In the genomic region with DNA sequence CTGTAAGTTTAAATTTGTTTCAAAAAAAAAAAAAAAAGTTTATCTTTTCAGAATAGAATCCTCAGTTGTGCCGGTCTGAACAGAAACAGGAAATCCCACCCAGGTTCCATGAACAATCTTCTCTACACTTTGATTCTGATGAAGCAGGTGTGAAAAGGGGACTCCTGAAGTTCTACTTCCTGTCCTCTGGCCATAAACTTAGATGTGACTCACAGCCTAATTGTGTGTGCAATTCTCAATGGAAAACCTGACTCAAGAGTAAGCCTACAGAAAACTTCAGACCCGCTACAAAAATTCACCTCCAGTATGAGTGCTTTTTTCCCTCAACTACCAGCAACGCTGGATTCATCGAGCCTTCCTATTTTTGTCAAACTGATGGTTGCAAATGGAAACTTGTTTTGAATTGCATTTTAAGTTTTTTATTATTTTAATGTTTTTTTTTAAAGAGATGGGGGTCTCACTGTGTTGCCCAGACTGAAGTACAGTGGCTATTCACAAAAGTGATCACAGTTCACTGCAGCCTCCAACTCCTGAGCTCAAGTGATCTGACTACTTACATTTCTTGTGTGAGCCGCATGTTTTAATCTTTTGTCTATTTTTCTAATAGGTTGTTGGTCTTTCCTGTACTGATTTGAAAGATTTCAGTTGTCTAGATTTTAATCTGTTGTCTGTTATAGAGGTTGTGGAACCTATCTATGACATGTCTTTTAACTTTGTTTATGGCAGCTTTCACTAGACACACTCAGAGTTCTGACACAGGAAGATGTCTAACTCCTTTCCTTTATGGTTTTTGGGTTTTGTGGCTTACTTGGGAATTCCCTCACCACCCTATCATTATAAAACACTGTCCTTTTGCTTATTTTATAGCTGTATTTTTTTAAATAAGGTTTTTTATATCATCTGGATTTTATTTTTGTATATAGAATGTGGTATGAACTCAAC, we compare ENCODE assay signal across 9 cellular contexts. TPM values are rescaled to one million over a fixed set of nuclear protein-coding genes. Genes with fewer than 3 reads are reported as not detected.
A peak's percentile ranks its signal among the peaks of the same experiment; 100 is the strongest.
DNase-seq lines count a peak whose midpoint lies in the region; ATAC-seq, FAIRE-seq and TF ChIP-seq lines count a peak whose summit lies in the region.
"Had no signal": no experiment of that assay in that cellular context is flagged by ENCODE, and none has a peak within 500 bp of the region (broad histone marks: within the 10 kb centered on the region; RNA-seq: fewer than 3 reads in every experiment).

No MANE protein-coding gene starts in this region.

- in situ Hi-C loops in astrocyte of the spinal cord (cut with HindIII; ENCODE audit: low sequenced_read_pairs), result no loop called here

- H3K27ac ChIP-seq in OCI-LY7 (ENCODE audit: low read depth, low read length, poor library complexity, severe bottlenecking) (no peak overlapping the region), small intestine (ENCODE audit: low read depth in 1 of 2, low read length in 1 of 2) (no peak overlapping the region), gastroesophageal sphincter (no peak overlapping the region)

- POLR2A ChIA-PET in OCI-LY7 (lab: Charles Lee), result interaction anchor here (0.6 to 1.4 kb wide), 3 partner anchors 10 to 17 kb away, joined by 3 to 5 read pairs (median 3); no protein-coding TSS in a partner anchor

- no peaks in the 10 kb centered on the region for H4K20me1 ChIP-seq in OCI-LY7 (ENCODE audit: insufficient read depth, low read length)

- no peaks in the 10 kb centered on the region for H3K9me2 ChIP-seq in OCI-LY7 (ENCODE audit: insufficient read depth, low read length)

- peaks cover 18% of the 10 kb centered on the region for H3K4me1 Mint-ChIP-seq in activated CD8-positive, alpha-beta memory T cell treated with anti-CD3 and anti-CD28 coated beads, Interleukin-2, amount 10 ng/mL, durations not matched to agents 7 days and 5 days

- no peaks in the 10 kb centered on the region for H3K79me2 ChIP-seq in OCI-LY7 (ENCODE audit: insufficient read depth, low read depth, low read length)

- peak; percentile 81 for ATAC-seq in activated CD8-positive, alpha-beta memory T cell treated with anti-CD3 and anti-CD28 coated beads, Interleukin-2, amount 10 ng/mL, durations not matched to agents 7 days and 5 days
- no peak for ATAC-seq in gastroesophageal sphincter

- no peak for TF ChIP-seq CTCF in OCI-LY7 (conservative IDR thresholded peaks at IDR 0.05; ENCODE audit: low read length)
- TF ChIP-seq CTCF in astrocyte of the spinal cord (IDR thresholded peaks at IDR 0.05; ENCODE audit: low read depth, low read length), result no peak
- no peak for TF ChIP-seq CTCF in gastroesophageal sphincter (IDR thresholded peaks at IDR 0.05)

- H3K9me3 Mint-ChIP-seq in activated CD8-positive, alpha-beta memory T cell treated with anti-CD3 and anti-CD28 coated beads, Interleukin-2, amount 10 ng/mL, durations not matched to agents 7 days and 5 days (ENCODE audit: low read depth), result no peaks in the 10 kb centered on the region

- H2AFZ ChIP-seq in OCI-LY7 (ENCODE audit: low read length), result no peak overlapping the region

- WGBS in small intestine, 3 donors, result 71 to 88% (median 75%) methylated on average over 5 of the region's 5 CpGs
- 80 to 95% methylated on average over 4 to 5 of the region's 5 CpGs for WGBS in gastroesophageal sphincter (ENCODE audit: low coverage in 1 of 2), 2 donors

- H3K36me3 ChIP-seq in OCI-LY7 (ENCODE audit: insufficient read depth, low read length) (peaks cover 16% of the 10 kb centered on the region), small intestine (ENCODE audit: control insufficient read depth in 2 of 2, insufficient read depth in 2 of 2, low read length in 2 of 2) (peaks cover 3 to 9% of the 10 kb centered on the region in 2 donors), gastroesophageal sphincter (peaks cover 7 to 93% of the 10 kb centered on the region in 2 donors)

- TF ChIP-seq POLR2A in gastroesophageal sphincter (IDR thresholded peaks at IDR 0.05), result no peak

- CTCF ChIA-PET in activated CD8-positive, alpha-beta memory T cell treated with anti-CD3 and anti-CD28 coated beads, Interleukin-2, amount 10 ng/mL, durations not matched to agents 7 days and 5 days (lab: Charles Lee), result interaction anchor here (0.8 to 1.9 kb wide), 6 partner anchors 11 to 103 kb away, joined by 3 to 10 read pairs (median 4); partner anchors contain the start of gene FBXO34
- CTCF ChIA-PET in OCI-LY7 (lab: Charles Lee; ENCODE audit: unreplicated experiment), result no interaction called here

- H3K27me3 Mint-ChIP-seq in activated CD8-positive, alpha-beta memory T cell treated with anti-CD3 and anti-CD28 coated beads, Interleukin-2, amount 10 ng/mL, durations not matched to agents 7 days and 5 days, result no peaks in the 10 kb centered on the region

- no peak for FAIRE-seq in small intestine (lab: Jason Lieb, UNC)

- no peak for TF ChIP-seq EP300 in gastroesophageal sphincter (IDR thresholded peaks at IDR 0.05)

- intact Hi-C loops in OCI-LY7 (cut with micrococcal nuclease; ENCODE audit: unreplicated experiment), result no loop called here

- BruUV-seq in OCI-LY7 (replicated peaks; lab: Mats Ljungman, UMichigan), result no TSS peak

- H3K4me2 ChIP-seq in OCI-LY7 (ENCODE audit: low read length), result no peak overlapping the region

- no peak overlapping the region for H3K4me3 ChIP-seq in OCI-LY7 (ENCODE audit: low read depth, low read length, poor library complexity, severe bottlenecking)
- no peak overlapping the region for H3K4me3 ChIP-seq in astrocyte of the spinal cord (ENCODE audit: low read depth, low read length)
- H3K4me3 ChIP-seq in small intestine (ENCODE audit: low read depth in 1 of 2, low read length in 2 of 2), result no peak overlapping the region
- H3K4me3 ChIP-seq in gastroesophageal sphincter, result no peak overlapping the region

- peak overlapping the region; percentile 19 for H3K4me3 Mint-ChIP-seq in activated CD8-positive, alpha-beta memory T cell treated with anti-CD3 and anti-CD28 coated beads, Interleukin-2, amount 10 ng/mL, durations not matched to agents 7 days and 5 days

- H3K9me3 ChIP-seq in OCI-LY7 (ENCODE audit: low read length) (no peaks in the 10 kb centered on the region), small intestine (ENCODE audit: control insufficient read depth, low read depth) (no peaks in the 10 kb centered on the region), gastroesophageal sphincter (no peaks in the 10 kb centered on the region)

- peak overlapping the region; percentile 80 for H3K27ac Mint-ChIP-seq in activated CD8-positive, alpha-beta memory T cell treated with anti-CD3 and anti-CD28 coated beads, Interleukin-2, amount 10 ng/mL, durations not matched to agents 7 days and 5 days

- H3K27me3 ChIP-seq in small intestine (ENCODE audit: control insufficient read depth in 2 of 2, insufficient read depth in 2 of 2, low read length in 2 of 2) (no peaks in the 10 kb centered on the region), gastroesophageal sphincter (no peaks in the 10 kb centered on the region)

- DNase-seq in activated CD8-positive, alpha-beta memory T cell treated with anti-CD3 and anti-CD28 coated beads, Interleukin-2, amount 10 ng/mL, durations not matched to agents 7 days and 5 days, result peak; percentile 46
- DNase-seq in activated CD8-positive, alpha-beta memory T cell treated with anti-CD3 and anti-CD28 coated beads for 24 hours, result no peak
- peak; percentile 5 for DNase-seq in OCI-LY7 (ENCODE audit: low spot score)
- DNase-seq in astrocyte of the spinal cord (ENCODE audit: low read depth, low spot score), result peak; percentile 56
- DNase-seq in small intestine, result peak; percentile 26
- DNase-seq in 8988T, result no peak
- DNase-seq in NCI-H1417 treated with DMSO at 0.1 percent for 48 hours (lab: John Stamatoyannopoulos, UW), result no peak
- DNase-seq: hippocampal formation had no signal

- H3K36me3 Mint-ChIP-seq in activated CD8-positive, alpha-beta memory T cell treated with anti-CD3 and anti-CD28 coated beads, Interleukin-2, amount 10 ng/mL, durations not matched to agents 7 days and 5 days, result peaks cover 25% of the 10 kb centered on the region

- H3K4me1 ChIP-seq in OCI-LY7 (ENCODE audit: insufficient read depth, low read length, poor library complexity, severe bottlenecking) (no peaks in the 10 kb centered on the region), small intestine (ENCODE audit: control insufficient read depth in 2 of 2, insufficient read depth in 1 of 2, low read depth in 1 of 2, low read length in 1 of 2) (peaks cover 0 to 4% of the 10 kb centered on the region in 2 donors), gastroesophageal sphincter (no peaks in the 10 kb centered on the region)

RNA-seq across cellular contexts. Expression of gene ATG14, which starts 37.6 kb away (rescaled TPM):
- total RNA-seq in activated CD8-positive, alpha-beta memory T cell treated with anti-CD3 and anti-CD28 coated beads, Interleukin-2, amount 10 ng/mL, durations not matched to agents 7 days and 5 days, result 1 to 10 TPM; 4.3 to 4.8 TPM
- 4.1 and 4.5 TPM in 2 replicates for total RNA-seq in OCI-LY7 (2014; rRNA removed; shearing (Covaris generic))
- 4.7 and 5.1 TPM in 2 replicates for total RNA-seq in OCI-LY7 (2022)
- 1 to 10 TPM; 3.5 to 8.3 (median 3.6) TPM for polyA plus RNA-seq in small intestine
- 10 to 100 TPM; 16.4 to 29.9 (median 18.1) TPM for total RNA-seq in gastroesophageal sphincter

Comparison
In these comparisons a context has a peak if more than half of its experiments do, and no peak if none do; other contexts are left out.
1. DNase-seq: peak in activated CD8-positive, alpha-beta memory T cell treated with anti-CD3 and anti-CD28 coated beads, Interleukin-2, amount 10 ng/mL, durations not matched to agents 7 days and 5 days (single experiment), OCI-LY7 (single experiment), astrocyte of the spinal cord (single experiment) and small intestine (single experiment); none in activated CD8-positive, alpha-beta memory T cell treated with anti-CD3 and anti-CD28 coated beads for 24 hours (single experiment), 8988T (single experiment) and NCI-H1417 treated with DMSO at 0.1 percent for 48 hours (single experiment).